ENCODE assay signal across 1 cellular context in the genomic region with DNA sequence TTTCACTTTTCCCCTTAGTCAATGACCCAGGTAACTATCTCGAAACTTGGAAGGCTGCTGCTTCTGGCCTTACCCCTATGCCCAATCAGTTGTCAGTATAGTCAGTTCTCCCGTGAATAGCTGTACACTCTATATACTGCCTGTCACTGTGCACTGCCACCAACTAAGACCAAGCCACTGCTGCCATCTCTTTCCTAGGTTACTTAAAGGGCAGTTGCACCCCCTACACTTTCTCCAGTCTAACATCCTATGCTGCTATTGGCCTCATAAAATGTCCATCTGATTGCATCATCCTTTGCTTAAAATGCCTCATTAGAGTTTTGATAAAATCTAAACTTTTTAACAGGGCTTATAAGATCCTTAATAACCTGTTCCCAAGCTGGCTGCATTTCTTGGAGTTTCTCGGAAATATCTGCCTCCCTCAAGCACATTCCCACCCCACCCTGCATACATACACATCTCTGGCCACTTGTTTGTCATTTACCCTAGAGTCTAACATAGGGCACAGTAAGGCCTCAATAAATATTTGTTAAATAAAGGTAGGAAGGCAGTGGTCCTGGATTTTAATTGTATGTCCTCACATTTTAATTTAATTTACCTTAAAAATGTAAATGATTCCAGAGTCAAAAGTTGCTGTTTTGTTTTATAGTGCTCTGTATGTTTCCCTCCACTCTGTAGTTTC.
TF ChIP-seq lines count a peak whose summit lies in the region.

No MANE protein-coding gene starts in this region.

TF ChIP-seq in K562, 482 proteins besides CTCF, POLR2A, EP300 and RAD21 (continued from another document and continues in another):
- TF ChIP-seq, protein P1, sequence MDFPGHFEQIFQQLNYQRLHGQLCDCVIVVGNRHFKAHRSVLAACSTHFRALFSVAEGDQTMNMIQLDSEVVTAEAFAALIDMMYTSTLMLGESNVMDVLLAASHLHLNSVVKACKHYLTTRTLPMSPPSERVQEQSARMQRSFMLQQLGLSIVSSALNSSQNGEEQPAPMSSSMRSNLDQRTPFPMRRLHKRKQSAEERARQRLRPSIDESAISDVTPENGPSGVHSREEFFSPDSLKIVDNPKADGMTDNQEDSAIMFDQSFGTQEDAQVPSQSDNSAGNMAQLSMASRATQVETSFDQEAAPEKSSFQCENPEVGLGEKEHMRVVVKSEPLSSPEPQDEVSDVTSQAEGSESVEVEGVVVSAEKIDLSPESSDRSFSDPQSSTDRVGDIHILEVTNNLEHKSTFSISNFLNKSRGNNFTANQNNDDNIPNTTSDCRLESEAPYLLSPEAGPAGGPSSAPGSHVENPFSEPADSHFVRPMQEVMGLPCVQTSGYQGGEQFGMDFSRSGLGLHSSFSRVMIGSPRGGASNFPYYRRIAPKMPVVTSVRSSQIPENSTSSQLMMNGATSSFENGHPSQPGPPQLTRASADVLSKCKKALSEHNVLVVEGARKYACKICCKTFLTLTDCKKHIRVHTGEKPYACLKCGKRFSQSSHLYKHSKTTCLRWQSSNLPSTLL (IDR thresholded peaks at IDR 0.05), result no peak
- TF ChIP-seq FOXA1 (IDR thresholded peaks at IDR 0.05; ENCODE audit: borderline replicate concordance), result no peak
- TF ChIP-seq, protein P2, sequence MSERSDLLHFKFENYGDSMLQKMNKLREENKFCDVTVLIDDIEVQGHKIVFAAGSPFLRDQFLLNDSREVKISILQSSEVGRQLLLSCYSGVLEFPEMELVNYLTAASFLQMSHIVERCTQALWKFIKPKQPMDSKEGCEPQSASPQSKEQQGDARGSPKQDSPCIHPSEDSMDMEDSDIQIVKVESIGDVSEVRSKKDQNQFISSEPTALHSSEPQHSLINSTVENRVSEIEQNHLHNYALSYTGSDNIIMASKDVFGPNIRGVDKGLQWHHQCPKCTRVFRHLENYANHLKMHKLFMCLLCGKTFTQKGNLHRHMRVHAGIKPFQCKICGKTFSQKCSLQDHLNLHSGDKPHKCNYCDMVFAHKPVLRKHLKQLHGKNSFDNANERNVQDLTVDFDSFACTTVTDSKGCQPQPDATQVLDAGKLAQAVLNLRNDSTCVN (CRISPR knock-in tag; IDR thresholded peaks at IDR 0.05), result no peak
- no peak for TF ChIP-seq KAT2B (IDR thresholded peaks at IDR 0.05; ENCODE audit: low read depth, low read length)
- TF ChIP-seq GATAD2A (IDR thresholded peaks at IDR 0.05), result 0 out of 2 replicates have a peak, but pooled peaks have one; percentile 23
- no peak for TF ChIP-seq SMARCC2 (IDR thresholded peaks at IDR 0.05; ENCODE audit: low read depth)
- no peak for TF ChIP-seq TFAM (CRISPR knock-in tag; conservative IDR thresholded peaks at IDR 0.05)
- no peak for TF ChIP-seq BRCA1 (IDR thresholded peaks at IDR 0.05)
- TF ChIP-seq BRCA1 (CRISPR knock-in tag; IDR thresholded peaks at IDR 0.05), result no peak
- no peak for TF ChIP-seq ZNF263 (CRISPR knock-in tag; IDR thresholded peaks at IDR 0.05; ENCODE audit: borderline replicate concordance)
- TF ChIP-seq, protein P3, sequence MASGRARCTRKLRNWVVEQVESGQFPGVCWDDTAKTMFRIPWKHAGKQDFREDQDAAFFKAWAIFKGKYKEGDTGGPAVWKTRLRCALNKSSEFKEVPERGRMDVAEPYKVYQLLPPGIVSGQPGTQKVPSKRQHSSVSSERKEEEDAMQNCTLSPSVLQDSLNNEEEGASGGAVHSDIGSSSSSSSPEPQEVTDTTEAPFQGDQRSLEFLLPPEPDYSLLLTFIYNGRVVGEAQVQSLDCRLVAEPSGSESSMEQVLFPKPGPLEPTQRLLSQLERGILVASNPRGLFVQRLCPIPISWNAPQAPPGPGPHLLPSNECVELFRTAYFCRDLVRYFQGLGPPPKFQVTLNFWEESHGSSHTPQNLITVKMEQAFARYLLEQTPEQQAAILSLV (tag; IDR thresholded peaks at IDR 0.05), result peak; percentile 97
- TF ChIP-seq NFATC3 (IDR thresholded peaks at IDR 0.05), result no peak
- TF ChIP-seq HOXB6 (CRISPR knock-in tag; IDR thresholded peaks at IDR 0.05; ENCODE audit: borderline replicate concordance), result 0 out of 2 replicates have a peak, but pooled peaks have one; percentile 54
- TF ChIP-seq, protein P4, sequence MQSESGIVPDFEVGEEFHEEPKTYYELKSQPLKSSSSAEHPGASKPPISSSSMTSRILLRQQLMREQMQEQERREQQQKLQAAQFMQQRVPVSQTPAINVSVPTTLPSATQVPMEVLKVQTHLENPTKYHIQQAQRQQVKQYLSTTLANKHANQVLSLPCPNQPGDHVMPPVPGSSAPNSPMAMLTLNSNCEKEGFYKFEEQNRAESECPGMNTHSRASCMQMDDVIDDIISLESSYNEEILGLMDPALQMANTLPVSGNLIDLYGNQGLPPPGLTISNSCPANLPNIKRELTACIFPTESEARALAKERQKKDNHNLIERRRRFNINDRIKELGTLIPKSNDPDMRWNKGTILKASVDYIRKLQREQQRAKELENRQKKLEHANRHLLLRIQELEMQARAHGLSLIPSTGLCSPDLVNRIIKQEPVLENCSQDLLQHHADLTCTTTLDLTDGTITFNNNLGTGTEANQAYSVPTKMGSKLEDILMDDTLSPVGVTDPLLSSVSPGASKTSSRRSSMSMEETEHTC (IDR thresholded peaks at IDR 0.05), result no peak
- no peak for TF ChIP-seq SMAD2 (IDR thresholded peaks at IDR 0.05; ENCODE audit: low read depth, low read length)
- TF ChIP-seq, protein P5, sequence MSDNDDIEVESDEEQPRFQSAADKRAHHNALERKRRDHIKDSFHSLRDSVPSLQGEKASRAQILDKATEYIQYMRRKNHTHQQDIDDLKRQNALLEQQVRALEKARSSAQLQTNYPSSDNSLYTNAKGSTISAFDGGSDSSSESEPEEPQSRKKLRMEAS (CRISPR knock-in tag; IDR thresholded peaks at IDR 0.05), result no peak
- TF ChIP-seq CCAR2 (IDR thresholded peaks at IDR 0.05; ENCODE audit: low read depth, low read length), result no peak
- TF ChIP-seq ZBTB7A (IDR thresholded peaks at IDR 0.05; ENCODE audit: borderline replicate concordance, control insufficient read depth, low read depth, low read length), result no peak
- TF ChIP-seq MAFF (IDR thresholded peaks at IDR 0.05; ENCODE audit: low read length), result no peak
- no peak for TF ChIP-seq ZNF212 (CRISPR knock-in tag; IDR thresholded peaks at IDR 0.05)
- no peak for TF ChIP-seq TBL1XR1 (IDR thresholded peaks at IDR 0.05; ENCODE audit: low read length in 2 of 2)
- no peak for TF ChIP-seq U2AF1 (optimal IDR thresholded peaks at IDR 0.05; ENCODE audit: low read depth, low read length)
- no peak for TF ChIP-seq MTF1 (CRISPR knock-in tag; IDR thresholded peaks at IDR 0.05; ENCODE audit: borderline replicate concordance)
- no peak for TF ChIP-seq MTA2 (IDR thresholded peaks at IDR 0.05; ENCODE audit: low read depth)
- TF ChIP-seq, protein P6, sequence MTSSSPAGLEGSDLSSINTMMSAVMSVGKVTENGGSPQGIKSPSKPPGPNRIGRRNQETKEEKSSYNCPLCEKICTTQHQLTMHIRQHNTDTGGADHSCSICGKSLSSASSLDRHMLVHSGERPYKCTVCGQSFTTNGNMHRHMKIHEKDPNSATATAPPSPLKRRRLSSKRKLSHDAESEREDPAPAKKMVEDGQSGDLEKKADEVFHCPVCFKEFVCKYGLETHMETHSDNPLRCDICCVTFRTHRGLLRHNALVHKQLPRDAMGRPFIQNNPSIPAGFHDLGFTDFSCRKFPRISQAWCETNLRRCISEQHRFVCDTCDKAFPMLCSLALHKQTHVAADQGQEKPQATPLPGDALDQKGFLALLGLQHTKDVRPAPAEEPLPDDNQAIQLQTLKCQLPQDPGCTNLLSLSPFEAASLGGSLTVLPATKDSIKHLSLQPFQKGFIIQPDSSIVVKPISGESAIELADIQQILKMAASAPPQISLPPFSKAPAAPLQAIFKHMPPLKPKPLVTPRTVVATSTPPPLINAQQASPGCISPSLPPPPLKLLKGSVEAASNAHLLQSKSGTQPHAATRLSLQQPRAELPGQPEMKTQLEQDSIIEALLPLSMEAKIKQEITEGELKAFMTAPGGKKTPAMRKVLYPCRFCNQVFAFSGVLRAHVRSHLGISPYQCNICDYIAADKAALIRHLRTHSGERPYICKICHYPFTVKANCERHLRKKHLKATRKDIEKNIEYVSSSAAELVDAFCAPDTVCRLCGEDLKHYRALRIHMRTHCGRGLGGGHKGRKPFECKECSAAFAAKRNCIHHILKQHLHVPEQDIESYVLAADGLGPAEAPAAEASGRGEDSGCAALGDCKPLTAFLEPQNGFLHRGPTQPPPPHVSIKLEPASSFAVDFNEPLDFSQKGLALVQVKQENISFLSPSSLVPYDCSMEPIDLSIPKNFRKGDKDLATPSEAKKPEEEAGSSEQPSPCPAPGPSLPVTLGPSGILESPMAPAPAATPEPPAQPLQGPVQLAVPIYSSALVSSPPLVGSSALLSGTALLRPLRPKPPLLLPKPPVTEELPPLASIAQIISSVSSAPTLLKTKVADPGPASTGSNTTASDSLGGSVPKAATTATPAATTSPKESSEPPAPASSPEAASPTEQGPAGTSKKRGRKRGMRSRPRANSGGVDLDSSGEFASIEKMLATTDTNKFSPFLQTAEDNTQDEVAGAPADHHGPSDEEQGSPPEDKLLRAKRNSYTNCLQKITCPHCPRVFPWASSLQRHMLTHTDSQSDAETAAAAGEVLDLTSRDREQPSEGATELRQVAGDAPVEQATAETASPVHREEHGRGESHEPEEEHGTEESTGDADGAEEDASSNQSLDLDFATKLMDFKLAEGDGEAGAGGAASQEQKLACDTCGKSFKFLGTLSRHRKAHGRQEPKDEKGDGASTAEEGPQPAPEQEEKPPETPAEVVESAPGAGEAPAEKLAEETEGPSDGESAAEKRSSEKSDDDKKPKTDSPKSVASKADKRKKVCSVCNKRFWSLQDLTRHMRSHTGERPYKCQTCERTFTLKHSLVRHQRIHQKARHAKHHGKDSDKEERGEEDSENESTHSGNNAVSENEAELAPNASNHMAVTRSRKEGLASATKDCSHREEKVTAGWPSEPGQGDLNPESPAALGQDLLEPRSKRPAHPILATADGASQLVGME (CRISPR knock-in tag; IDR thresholded peaks at IDR 0.05), result no peak
- TF ChIP-seq ZNF174 (CRISPR knock-in tag; IDR thresholded peaks at IDR 0.05), result no peak
- no peak for TF ChIP-seq HDGF (IDR thresholded peaks at IDR 0.05)
- TF ChIP-seq SNRNP70 (optimal IDR thresholded peaks at IDR 0.05; ENCODE audit: low read depth, low read length), result no peak
- TF ChIP-seq, protein P7, sequence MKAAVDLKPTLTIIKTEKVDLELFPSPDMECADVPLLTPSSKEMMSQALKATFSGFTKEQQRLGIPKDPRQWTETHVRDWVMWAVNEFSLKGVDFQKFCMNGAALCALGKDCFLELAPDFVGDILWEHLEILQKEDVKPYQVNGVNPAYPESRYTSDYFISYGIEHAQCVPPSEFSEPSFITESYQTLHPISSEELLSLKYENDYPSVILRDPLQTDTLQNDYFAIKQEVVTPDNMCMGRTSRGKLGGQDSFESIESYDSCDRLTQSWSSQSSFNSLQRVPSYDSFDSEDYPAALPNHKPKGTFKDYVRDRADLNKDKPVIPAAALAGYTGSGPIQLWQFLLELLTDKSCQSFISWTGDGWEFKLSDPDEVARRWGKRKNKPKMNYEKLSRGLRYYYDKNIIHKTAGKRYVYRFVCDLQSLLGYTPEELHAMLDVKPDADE (conservative IDR thresholded peaks at IDR 0.05; ENCODE audit: control insufficient read depth, low read depth, low read length), result no peak
- no peak for TF ChIP-seq MAFK (IDR thresholded peaks at IDR 0.05; ENCODE audit: low read length)
- TF ChIP-seq, protein P8, sequence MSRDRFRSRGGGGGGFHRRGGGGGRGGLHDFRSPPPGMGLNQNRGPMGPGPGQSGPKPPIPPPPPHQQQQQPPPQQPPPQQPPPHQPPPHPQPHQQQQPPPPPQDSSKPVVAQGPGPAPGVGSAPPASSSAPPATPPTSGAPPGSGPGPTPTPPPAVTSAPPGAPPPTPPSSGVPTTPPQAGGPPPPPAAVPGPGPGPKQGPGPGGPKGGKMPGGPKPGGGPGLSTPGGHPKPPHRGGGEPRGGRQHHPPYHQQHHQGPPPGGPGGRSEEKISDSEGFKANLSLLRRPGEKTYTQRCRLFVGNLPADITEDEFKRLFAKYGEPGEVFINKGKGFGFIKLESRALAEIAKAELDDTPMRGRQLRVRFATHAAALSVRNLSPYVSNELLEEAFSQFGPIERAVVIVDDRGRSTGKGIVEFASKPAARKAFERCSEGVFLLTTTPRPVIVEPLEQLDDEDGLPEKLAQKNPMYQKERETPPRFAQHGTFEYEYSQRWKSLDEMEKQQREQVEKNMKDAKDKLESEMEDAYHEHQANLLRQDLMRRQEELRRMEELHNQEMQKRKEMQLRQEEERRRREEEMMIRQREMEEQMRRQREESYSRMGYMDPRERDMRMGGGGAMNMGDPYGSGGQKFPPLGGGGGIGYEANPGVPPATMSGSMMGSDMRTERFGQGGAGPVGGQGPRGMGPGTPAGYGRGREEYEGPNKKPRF (IDR thresholded peaks at IDR 0.05; ENCODE audit: low read depth, low read length), result no peak
- TF ChIP-seq, protein P9, sequence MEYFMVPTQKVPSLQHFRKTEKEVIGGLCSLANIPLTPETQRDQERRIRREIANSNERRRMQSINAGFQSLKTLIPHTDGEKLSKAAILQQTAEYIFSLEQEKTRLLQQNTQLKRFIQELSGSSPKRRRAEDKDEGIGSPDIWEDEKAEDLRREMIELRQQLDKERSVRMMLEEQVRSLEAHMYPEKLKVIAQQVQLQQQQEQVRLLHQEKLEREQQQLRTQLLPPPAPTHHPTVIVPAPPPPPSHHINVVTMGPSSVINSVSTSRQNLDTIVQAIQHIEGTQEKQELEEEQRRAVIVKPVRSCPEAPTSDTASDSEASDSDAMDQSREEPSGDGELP (CRISPR knock-in tag; IDR thresholded peaks at IDR 0.05; ENCODE audit: borderline replicate concordance), result no peak
- no peak for TF ChIP-seq GABPA (tag; conservative IDR thresholded peaks at IDR 0.05; ENCODE audit: low read depth)
- TF ChIP-seq TGIF2 (CRISPR knock-in tag; IDR thresholded peaks at IDR 0.05), result no peak
- TF ChIP-seq, protein P10, sequence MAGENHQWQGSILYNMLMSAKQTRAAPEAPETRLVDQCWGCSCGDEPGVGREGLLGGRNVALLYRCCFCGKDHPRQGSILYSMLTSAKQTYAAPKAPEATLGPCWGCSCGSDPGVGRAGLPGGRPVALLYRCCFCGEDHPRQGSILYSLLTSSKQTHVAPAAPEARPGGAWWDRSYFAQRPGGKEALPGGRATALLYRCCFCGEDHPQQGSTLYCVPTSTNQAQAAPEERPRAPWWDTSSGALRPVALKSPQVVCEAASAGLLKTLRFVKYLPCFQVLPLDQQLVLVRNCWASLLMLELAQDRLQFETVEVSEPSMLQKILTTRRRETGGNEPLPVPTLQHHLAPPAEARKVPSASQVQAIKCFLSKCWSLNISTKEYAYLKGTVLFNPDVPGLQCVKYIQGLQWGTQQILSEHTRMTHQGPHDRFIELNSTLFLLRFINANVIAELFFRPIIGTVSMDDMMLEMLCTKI (IDR thresholded peaks at IDR 0.05; ENCODE audit: partially characterized antibody), result no peak
- TF ChIP-seq DMBX1 (CRISPR knock-in tag; IDR thresholded peaks at IDR 0.05; ENCODE audit: borderline replicate concordance), result peak; percentile 78; the same call in 1 of the 2 replicates
- TF ChIP-seq, protein P11, sequence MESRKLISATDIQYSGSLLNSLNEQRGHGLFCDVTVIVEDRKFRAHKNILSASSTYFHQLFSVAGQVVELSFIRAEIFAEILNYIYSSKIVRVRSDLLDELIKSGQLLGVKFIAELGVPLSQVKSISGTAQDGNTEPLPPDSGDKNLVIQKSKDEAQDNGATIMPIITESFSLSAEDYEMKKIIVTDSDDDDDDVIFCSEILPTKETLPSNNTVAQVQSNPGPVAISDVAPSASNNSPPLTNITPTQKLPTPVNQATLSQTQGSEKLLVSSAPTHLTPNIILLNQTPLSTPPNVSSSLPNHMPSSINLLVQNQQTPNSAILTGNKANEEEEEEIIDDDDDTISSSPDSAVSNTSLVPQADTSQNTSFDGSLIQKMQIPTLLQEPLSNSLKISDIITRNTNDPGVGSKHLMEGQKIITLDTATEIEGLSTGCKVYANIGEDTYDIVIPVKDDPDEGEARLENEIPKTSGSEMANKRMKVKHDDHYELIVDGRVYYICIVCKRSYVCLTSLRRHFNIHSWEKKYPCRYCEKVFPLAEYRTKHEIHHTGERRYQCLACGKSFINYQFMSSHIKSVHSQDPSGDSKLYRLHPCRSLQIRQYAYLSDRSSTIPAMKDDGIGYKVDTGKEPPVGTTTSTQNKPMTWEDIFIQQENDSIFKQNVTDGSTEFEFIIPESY (CRISPR knock-in tag; IDR thresholded peaks at IDR 0.05), result no peak
- TF ChIP-seq PHB2 (IDR thresholded peaks at IDR 0.05; ENCODE audit: low read depth), result no peak
